In the genomic region with DNA sequence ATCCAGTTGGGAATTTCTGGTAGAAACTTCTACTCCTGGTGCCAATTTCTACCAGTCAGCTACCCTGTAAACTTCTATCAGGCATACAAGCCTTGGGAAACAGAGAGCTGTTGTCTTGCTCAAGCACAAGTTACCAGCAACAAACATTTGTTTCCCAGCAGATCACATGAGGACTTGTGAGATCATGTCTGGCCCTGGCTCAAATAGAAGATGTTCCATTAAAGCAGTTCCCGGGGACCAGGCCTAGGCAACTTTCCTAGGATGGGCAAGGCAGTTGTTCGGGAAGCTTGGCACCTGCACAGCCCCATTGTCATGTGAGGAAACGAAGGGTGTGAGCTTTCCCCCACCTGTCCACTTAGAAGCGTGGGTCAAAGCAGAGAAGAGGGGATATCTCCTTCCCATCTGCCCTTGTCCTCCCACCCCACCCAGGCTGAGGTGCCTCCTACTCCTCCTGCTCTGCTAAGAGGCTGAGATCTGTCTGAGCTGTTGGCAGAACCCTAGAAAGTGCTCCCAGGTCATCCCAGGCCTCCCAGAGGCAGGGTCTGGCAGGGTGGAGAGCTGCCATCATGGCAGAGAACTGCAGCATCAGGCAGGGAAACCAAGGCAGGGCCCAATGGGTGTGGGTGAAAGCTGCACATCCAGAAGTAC, we compare ENCODE assay signal across 8 cellular contexts. TPM values are rescaled to one million over a fixed set of nuclear protein-coding genes. Genes with fewer than 3 reads are reported as not detected.
DNase-seq lines count a peak whose midpoint lies in the region; TF ChIP-seq lines count a peak whose summit lies in the region.

No MANE protein-coding gene starts in this region.

- no peaks in the 10 kb centered on the region for H3K27me3 ChIP-seq in transverse colon

- peaks cover 25 to 50% (median 36%) of the 10 kb centered on the region in 4 donors for H3K4me1 ChIP-seq in transverse colon

- H3K36me3 ChIP-seq in transverse colon, result no peaks in the 10 kb centered on the region

- no peak overlapping the region for H3K4me3 ChIP-seq in transverse colon

- H3K27ac ChIP-seq in transverse colon, result peak overlapping the region; percentile 84 to 95 (median 87)

- no peak for TF ChIP-seq CTCF in transverse colon (IDR thresholded peaks at IDR 0.05)

- no peak for TF ChIP-seq POLR2A in transverse colon (IDR thresholded peaks at IDR 0.05)

- WGBS in transverse colon (ENCODE audit: low coverage in 1 of 2), 2 donors, result 19% methylated on average over 4 of the region's 4 CpGs; no CpG with 5 or more reads in 1 of the 2 donors

- peak; percentile 74 for TF ChIP-seq EP300 in transverse colon (IDR thresholded peaks at IDR 0.05; ENCODE audit: low read depth)

- no peaks in the 10 kb centered on the region for H3K9me3 ChIP-seq in transverse colon

- intact Hi-C loops in transverse colon (cut with DNase I; ENCODE audit: low total_unique reads), result loop anchor here (5.0 kb wide), 1 partner anchor 80 kb away; a partner anchor contains a TSS

- DNase-seq in DMS 273 (lab: John Stamatoyannopoulos, UW; ENCODE audit: unreplicated experiment), result peak; percentile 34
- DNase-seq in DMS 273 treated with DMSO at 0.1 percent for 48 hours (lab: John Stamatoyannopoulos, UW), result no peak
- DNase-seq in dedifferentiated amniotic fluid mesenchymal stem cell (ENCODE audit: extremely low spot score), result peak; percentile 78
- peak; percentile 79 to 86 for DNase-seq in lung microvascular endothelial cell (ENCODE audit: low read depth in 2 of 2)
- DNase-seq in transverse colon, result peak; percentile 41
- DNase-seq in stimulated activated naive CD4-positive, alpha-beta T cell (lab: John Stamatoyannopoulos, UW), result no peak
- no peak for DNase-seq in activated CD8-positive, alpha-beta memory T cell treated with anti-CD3 and anti-CD28 coated beads, Interleukin-2, amount 50 U/mL, for 4 hours
- no peak for DNase-seq in cortex of kidney (lab: John Stamatoyannopoulos, UW)

- in situ Hi-C loops in transverse colon (cut with MboI; ENCODE audit: low pct_ligation_motif_present in 1 of 4, low pct_unique_long_range_greater_than_20kb in 1 of 4, low sequenced_read_pairs in 3 of 4), result no loop called here

RNA-seq across cellular contexts. Expression of a gene that starts 11.2 kb away (rescaled TPM):
- total RNA-seq in lung microvascular endothelial cell, result not detected in 2 replicates
- 1 to 10 TPM in 1 of 4 donors, under 1 TPM in 2, not detected in 1; 0.27 to 1.1 (median 0.32) TPM for total RNA-seq in transverse colon

RNA-seq across cellular contexts. Expression of a gene that starts 20.5 kb away (rescaled TPM):
- total RNA-seq in lung microvascular endothelial cell (under 0.01 and 0.20 TPM in 2 replicates), transverse colon (10 to 100 TPM in 1 of 4 donors, 1 to 10 TPM in 3; 1.2 to 15.3 (median 3.4) TPM)

Comparison
In these comparisons a context has a peak if more than half of its experiments do, and no peak if none do; other contexts are left out.
1. DNase-seq: peak in DMS 273 (single experiment), dedifferentiated amniotic fluid mesenchymal stem cell (single experiment), lung microvascular endothelial cell (2 of 2) and transverse colon (single experiment); none in DMS 273 treated with DMSO at 0.1 percent for 48 hours (single experiment), stimulated activated naive CD4-positive, alpha-beta T cell (0 of 6), activated CD8-positive, alpha-beta memory T cell treated with anti-CD3 and anti-CD28 coated beads, Interleukin-2, amount 50 U/mL, for 4 hours (single experiment) and cortex of kidney (single experiment).